ENCODE assay signal across 11 cellular contexts in genomic region chr10:117545141-117546019, GRCh38. TPM values are rescaled to one million over a fixed set of nuclear protein-coding genes. Genes with fewer than 3 reads are reported as not detected.
DNase-seq lines count a peak whose midpoint lies in the region; ATAC-seq and TF ChIP-seq lines count a peak whose summit lies in the region.
"Had no signal": no experiment of that assay in that cellular context is flagged by ENCODE, and none has a peak within 500 bp of the region (broad histone marks: within the 10 kb centered on the region; RNA-seq: fewer than 3 reads in every experiment).

No MANE protein-coding gene starts in this region.

- DNase-seq in 8988T: peak; percentile 56
- DNase-seq in Peyer's patch: peak in 2 of 3 donors; percentile 36 to 48
- peak in 1 of 2 donors; percentile 24 for DNase-seq in foreskin fibroblast
- DNase-seq in neural progenitor cell (ENCODE audit: low spot score): peak; percentile 65
- no peak for DNase-seq in stimulated activated CD4-positive, alpha-beta T cell treated with anti-CD3 and anti-CD28 coated beads, Interleukin-4, amount 100 ng/mL, for 24 hours
- DNase-seq in A673 (ENCODE audit: low spot score): no peak
- DNase-seq: activated CD4-positive, CD25-positive, alpha-beta regulatory T cell; CD4-positive, CD25-positive, alpha-beta regulatory T cell had no signal

- no peak overlapping the region for H3K9ac ChIP-seq in neural progenitor cell

- peaks cover 81% of the 10 kb centered on the region for H3K79me2 ChIP-seq in neural progenitor cell (ENCODE audit: low read depth)

- no TSS peak for BruUV-seq in A673 (replicated peaks; lab: Mats Ljungman, UMichigan)

- H3K4me2 ChIP-seq in neural progenitor cell: peak overlapping the region; percentile 95

- intact Hi-C loops in A673 (cut with micrococcal nuclease; ENCODE audit: unreplicated experiment): loop anchor here (10.0 kb wide), 1 partner anchor 499 kb away; the partner anchor contains the start of gene RAB11FIP2

- H3K9me3 ChIP-seq in Peyer's patch (no peaks in the 10 kb centered on the region), neural progenitor cell (ENCODE audit: low read depth) (no peaks in the 10 kb centered on the region), A673 (ENCODE audit: low read depth, low read length, poor library complexity, severe bottlenecking) (no peaks in the 10 kb centered on the region)

- peaks cover 53% of the 10 kb centered on the region for H3K4me1 Mint-ChIP-seq in neural progenitor cell

- H3K36me3 ChIP-seq in Peyer's patch (no peaks in the 10 kb centered on the region), neural progenitor cell (no peaks in the 10 kb centered on the region), A673 (ENCODE audit: insufficient read depth, low read length, poor library complexity, severe bottlenecking) (no peaks in the 10 kb centered on the region)

- peaks cover 71% of the 10 kb centered on the region for H4K20me1 ChIP-seq in neural progenitor cell (ENCODE audit: low read depth)

- H3K27me3 ChIP-seq in Peyer's patch (peaks cover 3 to 80% of the 10 kb centered on the region in 2 donors), neural progenitor cell (peaks cover 98% of the 10 kb centered on the region), A673 (replicated peaks; ENCODE audit: insufficient read depth, low read depth, low read length, poor library complexity) (peaks cover 100% of the 10 kb centered on the region)

- H3F3A ChIP-seq in neural progenitor cell (ENCODE audit: low read depth): peaks cover 59% of the 10 kb centered on the region

- H3K4me3 ChIP-seq in Peyer's patch (peak overlapping the region in 2 of 4 donors; percentile 3 to 26), foreskin fibroblast (ENCODE audit: low read depth in 1 of 2, low read length in 2 of 2) (peak overlapping the region; percentile 57 to 79), neural progenitor cell (peak overlapping the region; percentile 83), A673 (ENCODE audit: low read depth, low read length, poor library complexity, severe bottlenecking) (no peak overlapping the region)

- peak overlapping the region; percentile 96 for H3K4me3 Mint-ChIP-seq in neural progenitor cell

- H2AFZ ChIP-seq in neural progenitor cell (replicated peaks): no peak overlapping the region

- POLR2A ChIA-PET in A673 (lab: Charles Lee; ENCODE audit: low non-redundant PET): no interaction called here

- H3K27ac ChIP-seq in Peyer's patch (no peak overlapping the region), neural progenitor cell (no peak overlapping the region), A673 (ENCODE audit: low read depth, low read length, poor library complexity, severe bottlenecking) (no peak overlapping the region)

- ATAC-seq in GM21423 (IDR thresholded peaks at IDR 0.05; ENCODE audit: unreplicated experiment) (no peak), GM19035 (IDR thresholded peaks at IDR 0.05; ENCODE audit: unreplicated experiment) (no peak)

- H3K9me3 Mint-ChIP-seq in neural progenitor cell: no peaks in the 10 kb centered on the region

- H3K27ac Mint-ChIP-seq in neural progenitor cell: peak overlapping the region; percentile 86

- H3K4me1 ChIP-seq in Peyer's patch (peaks cover 0 to 40% (median 0%) of the 10 kb centered on the region in 4 donors), neural progenitor cell (peaks cover 58% of the 10 kb centered on the region), A673 (ENCODE audit: insufficient read depth, low read length, poor library complexity, severe bottlenecking) (peaks cover 11% of the 10 kb centered on the region)

- TF ChIP-seq POLR2A in Peyer's patch (IDR thresholded peaks at IDR 0.05): no peak

- H3K27me3 Mint-ChIP-seq in neural progenitor cell (ENCODE audit: insufficient read depth, low read depth): peaks cover 81% of the 10 kb centered on the region

- no peak for TF ChIP-seq CTCF in Peyer's patch (IDR thresholded peaks at IDR 0.05)
- TF ChIP-seq CTCF in foreskin fibroblast (IDR thresholded peaks at IDR 0.05; ENCODE audit: low read depth, low read length): no peak
- no peak for TF ChIP-seq CTCF in neural progenitor cell (IDR thresholded peaks at IDR 0.05)
- TF ChIP-seq CTCF in A673 (conservative IDR thresholded peaks at IDR 0.05; ENCODE audit: low read depth, low read length): no peak

- CTCF ChIA-PET in A673 (lab: Charles Lee): no interaction called here

- peaks cover 15% of the 10 kb centered on the region for H3K36me3 Mint-ChIP-seq in neural progenitor cell
- H3K36me3 Mint-ChIP-seq: CD4-positive, CD25-positive, alpha-beta regulatory T cell had no signal

RNA-seq across cellular contexts. Expression of gene EMX2, which starts 2.8 kb away (rescaled TPM):
- total RNA-seq in Peyer's patch (not detected), neural progenitor cell (ENCODE audit: low replicate concordance) (9.5 and 22.7 TPM in 2 replicates), A673 (2021) (not detected in 2 replicates)
- total RNA-seq: CD4-positive, CD25-positive, alpha-beta regulatory T cell; liver had no signal

Comparison
In these comparisons a context has a peak if more than half of its experiments do, and no peak if none do; other contexts are left out.
1. DNase-seq: peak in 8988T (single experiment), Peyer's patch (2 of 3) and neural progenitor cell (single experiment); none in stimulated activated CD4-positive, alpha-beta T cell treated with anti-CD3 and anti-CD28 coated beads, Interleukin-4, amount 100 ng/mL, for 24 hours (single experiment) and A673 (single experiment).
2. RNA of gene EMX2, which starts 2.8 kb away (total RNA-seq): 9.5 to 22.7 TPM in neural progenitor cell; not detected in Peyer's patch and not detected in A673; every median in the first group is over 10 times any median in the second.